Comparison of ENCODE assay signal across 8 cellular contexts in genomic region chr16:78098544-78099371, GRCh38. TPM values are rescaled to one million over a fixed set of nuclear protein-coding genes. Genes with fewer than 3 reads are reported as not detected.
A peak's percentile ranks its signal among the peaks of the same experiment; 100 is the strongest.
DNase-seq lines count a peak whose midpoint lies in the region; ATAC-seq and TF ChIP-seq lines count a peak whose summit lies in the region.

No MANE protein-coding gene starts in this region.

- peaks cover 13% of the 10 kb centered on the region for H3K27me3 Mint-ChIP-seq in activated T-cell treated with anti-CD3 and anti-CD28 coated beads, Interleukin-2, amount 50 U/mL, for 4 hours (ENCODE audit: low read depth)
- H3K27me3 Mint-ChIP-seq in activated naive CD8-positive, alpha-beta T cell treated with anti-CD3 and anti-CD28 coated beads, Interleukin-2, amount 50 U/mL, for 24 hours = peaks cover 4% of the 10 kb centered on the region

- H3K27ac Mint-ChIP-seq in activated naive CD8-positive, alpha-beta T cell treated with anti-CD3 and anti-CD28 coated beads, Interleukin-2, amount 50 U/mL, for 24 hours = peak overlapping the region; percentile 93

- no peak for ATAC-seq in activated T-cell treated with anti-CD3 and anti-CD28 coated beads, Interleukin-2, amount 50 U/mL, for 4 hours
- no peak for ATAC-seq in activated naive CD8-positive, alpha-beta T cell treated with anti-CD3 and anti-CD28 coated beads, Interleukin-2, amount 50 U/mL, for 24 hours
- no peak for ATAC-seq in left lung
- no peak for ATAC-seq in GM19463 (IDR thresholded peaks at IDR 0.05; ENCODE audit: unreplicated experiment)
- no peak for ATAC-seq in HG02623 (IDR thresholded peaks at IDR 0.05; ENCODE audit: unreplicated experiment)

- WGBS in thymus = 49% methylated on average over 20 of the region's 20 CpGs

- H3K36me3 Mint-ChIP-seq in activated T-cell treated with anti-CD3 and anti-CD28 coated beads, Interleukin-2, amount 50 U/mL, for 4 hours (ENCODE audit: insufficient read depth) = no peaks in the 10 kb centered on the region
- no peaks in the 10 kb centered on the region for H3K36me3 Mint-ChIP-seq in activated naive CD8-positive, alpha-beta T cell treated with anti-CD3 and anti-CD28 coated beads, Interleukin-2, amount 50 U/mL, for 24 hours (ENCODE audit: low read depth)

- intact Hi-C loops in left lung (cut with DNase I) = no loop called here

- no peak for DNase-seq in activated T-cell treated with anti-CD3 and anti-CD28 coated beads, Interleukin-2, amount 50 U/mL, for 4 hours
- DNase-seq in activated T-cell treated with anti-CD3 and anti-CD28 coated beads, Interleukin-2, amount 50 U/mL, for 1 hour = no peak
- DNase-seq in activated naive CD8-positive, alpha-beta T cell treated with anti-CD3 and anti-CD28 coated beads, Interleukin-2, amount 50 U/mL, for 24 hours = no peak
- DNase-seq in left lung (no peak), 8988T (no peak)

- no peaks in the 10 kb centered on the region for H3K9me3 ChIP-seq in left lung
- no peaks in the 10 kb centered on the region for H3K9me3 ChIP-seq in thymus (ENCODE audit: control insufficient read depth)

- H3K4me3 ChIP-seq in left lung = peak overlapping the region; percentile 92
- H3K4me3 ChIP-seq in thymus (ENCODE audit: low read length) = peak overlapping the region; percentile 92

- peaks cover 0 to 8% of the 10 kb centered on the region in 2 donors for H3K27me3 ChIP-seq in left lung
- no peaks in the 10 kb centered on the region for H3K27me3 ChIP-seq in thymus (ENCODE audit: control insufficient read depth, insufficient read depth)

- H3K4me3 Mint-ChIP-seq in activated T-cell treated with anti-CD3 and anti-CD28 coated beads, Interleukin-2, amount 50 U/mL, for 4 hours = peak overlapping the region; percentile 89
- peak overlapping the region; percentile 86 for H3K4me3 Mint-ChIP-seq in activated naive CD8-positive, alpha-beta T cell treated with anti-CD3 and anti-CD28 coated beads, Interleukin-2, amount 50 U/mL, for 24 hours

- TF ChIP-seq CTCF in left lung (IDR thresholded peaks at IDR 0.05) = no peak

- no peaks in the 10 kb centered on the region for H3K9me3 Mint-ChIP-seq in activated T-cell treated with anti-CD3 and anti-CD28 coated beads, Interleukin-2, amount 50 U/mL, for 4 hours
- H3K9me3 Mint-ChIP-seq in activated naive CD8-positive, alpha-beta T cell treated with anti-CD3 and anti-CD28 coated beads, Interleukin-2, amount 50 U/mL, for 24 hours = no peaks in the 10 kb centered on the region

- H3K4me1 ChIP-seq in left lung (peaks cover 7 to 13% of the 10 kb centered on the region in 2 donors), thymus (ENCODE audit: control insufficient read depth, insufficient read depth, low read length) (peaks cover 5% of the 10 kb centered on the region)

- H3K4me1 Mint-ChIP-seq in activated T-cell treated with anti-CD3 and anti-CD28 coated beads, Interleukin-2, amount 50 U/mL, for 4 hours (ENCODE audit: low read depth) = peaks cover 23% of the 10 kb centered on the region
- H3K4me1 Mint-ChIP-seq in activated naive CD8-positive, alpha-beta T cell treated with anti-CD3 and anti-CD28 coated beads, Interleukin-2, amount 50 U/mL, for 24 hours = peaks cover 17% of the 10 kb centered on the region

- peak overlapping the region; percentile 74 to 92 for H3K27ac ChIP-seq in left lung
- peak overlapping the region; percentile 94 for H3K27ac ChIP-seq in thymus (ENCODE audit: low read depth)

- no peaks in the 10 kb centered on the region for H3K36me3 ChIP-seq in left lung
- no peaks in the 10 kb centered on the region for H3K36me3 ChIP-seq in thymus (ENCODE audit: control insufficient read depth, insufficient read depth)

RNA-seq across cellular contexts. Expression of gene WWOX, which starts 0.7 kb away (rescaled TPM):
- total RNA-seq in activated T-cell treated with anti-CD3 and anti-CD28 coated beads, Interleukin-2, amount 50 U/mL, for 4 hours = 10 to 100 TPM; 13.9 to 19.1 (median 18.9) TPM
- total RNA-seq in left lung = 10 to 100 TPM; 17.2 to 22.3 TPM
- 15.4 TPM for polyA plus RNA-seq in thymus
